13 cellular contexts compared by ENCODE assay signal in genomic region chr2:65023742-65024141, GRCh38.
"Had no signal": no experiment of that assay in that cellular context is flagged by ENCODE, and none has a peak within 500 bp of the region (broad histone marks: within the 10 kb centered on the region; RNA-seq: fewer than 3 reads in every experiment).

No MANE protein-coding gene starts in this region.

- DNase-seq: activated CD4-positive, alpha-beta memory T cell treated with anti-CD3 and anti-CD28 coated beads for 36 hours; activated CD4-positive, alpha-beta T cell treated with anti-CD3 and anti-CD28 coated beads for 1 hour; activated CD8-positive, alpha-beta memory T cell treated with anti-CD3 and anti-CD28 coated beads, Interleukin-2, amount 50 U/mL, for 4 hours; activated naive CD4-positive, alpha-beta T cell; activated T-cell treated with anti-CD3 and anti-CD28 coated beads, Interleukin-2, amount 50 U/mL, for 72 hours; effector memory CD4-positive, alpha-beta T cell; hippocampal formation; stimulated activated CD4-positive, alpha-beta T cell treated with anti-CD3 and anti-CD28 coated beads, Interleukin-4, amount 100 ng/mL, for 1 hour; stomach; T-helper 9 cell had no signal

- H3K27me3 ChIP-seq: stomach had no signal

- H3K4me1 Mint-ChIP-seq: central memory CD8-positive, alpha-beta T cell had no signal

- H3K27ac ChIP-seq: stomach, thoracic aorta had no signal

- H3K4me3 ChIP-seq: stomach, thoracic aorta had no signal

- H3K9me3 ChIP-seq: stomach, thoracic aorta had no signal

- H3K27me3 Mint-ChIP-seq: activated CD4-positive, alpha-beta memory T cell treated with anti-CD3 and anti-CD28 coated beads for 36 hours; central memory CD8-positive, alpha-beta T cell; natural killer cell treated with Interleukin-12 subunit alpha and Interleukin-12 subunit beta and Interleukin-15 and Interleukin-18, amount 100 ng/mL, for 72 hours had no signal

- H3K9me3 Mint-ChIP-seq: activated CD4-positive, alpha-beta memory T cell treated with anti-CD3 and anti-CD28 coated beads for 36 hours; activated T-cell treated with anti-CD3 and anti-CD28 coated beads, Interleukin-2, amount 50 U/mL, for 72 hours; central memory CD8-positive, alpha-beta T cell; natural killer cell treated with Interleukin-12 subunit alpha and Interleukin-12 subunit beta and Interleukin-15 and Interleukin-18, amount 100 ng/mL, for 72 hours had no signal

- H3K4me3 Mint-ChIP-seq: activated CD4-positive, alpha-beta memory T cell treated with anti-CD3 and anti-CD28 coated beads for 36 hours; activated T-cell treated with anti-CD3 and anti-CD28 coated beads, Interleukin-2, amount 50 U/mL, for 72 hours; central memory CD8-positive, alpha-beta T cell; natural killer cell treated with Interleukin-12 subunit alpha and Interleukin-12 subunit beta and Interleukin-15 and Interleukin-18, amount 100 ng/mL, for 72 hours had no signal

- H3K27ac Mint-ChIP-seq: activated CD4-positive, alpha-beta memory T cell treated with anti-CD3 and anti-CD28 coated beads for 36 hours; activated T-cell treated with anti-CD3 and anti-CD28 coated beads, Interleukin-2, amount 50 U/mL, for 72 hours; natural killer cell treated with Interleukin-12 subunit alpha and Interleukin-12 subunit beta and Interleukin-15 and Interleukin-18, amount 100 ng/mL, for 72 hours had no signal

- ATAC-seq: activated T-cell treated with anti-CD3 and anti-CD28 coated beads, Interleukin-2, amount 50 U/mL, for 72 hours; natural killer cell treated with Interleukin-12 subunit alpha and Interleukin-12 subunit beta and Interleukin-15 and Interleukin-18, amount 100 ng/mL, for 72 hours had no signal
